In genomic region chr14:58725226-58725625, GRCh38 we compare ENCODE assay signal across 20 cellular contexts.
DNase-seq lines count a peak whose midpoint lies in the region; TF ChIP-seq lines count a peak whose summit lies in the region.
"Had no signal": no experiment of that assay in that cellular context is flagged by ENCODE, and none has a peak within 500 bp of the region (broad histone marks: within the 10 kb centered on the region; RNA-seq: fewer than 3 reads in every experiment).

No MANE protein-coding gene starts in this region.

- no peaks in the 10 kb centered on the region for H3K9me3 Mint-ChIP-seq in nephron
- H3K9me3 Mint-ChIP-seq: CD8-positive, alpha-beta T cell; GM23338; H9; HFFc6 had no signal

- H3K4me3 ChIP-seq in thyroid gland (replicated peaks in 1 of 3), result no peak overlapping the region
- H3K4me3 ChIP-seq: BLaER1, GM23338 had no signal

- peak overlapping the region; percentile 49 to 89 (median 88) for H3K27ac Mint-ChIP-seq in nephron
- H3K27ac Mint-ChIP-seq: B cell; CD4-positive, CD25-positive, alpha-beta regulatory T cell; CD8-positive, alpha-beta T cell; GM23338; H9; HFFc6 had no signal

- no peak overlapping the region for H3K27ac ChIP-seq in thyroid gland
- H3K27ac ChIP-seq: 22Rv1, BLaER1, C4-2B had no signal

- no peaks in the 10 kb centered on the region for H3K36me3 Mint-ChIP-seq in nephron (ENCODE audit: low read depth)
- H3K36me3 Mint-ChIP-seq: CD4-positive, CD25-positive, alpha-beta regulatory T cell; CD8-positive, alpha-beta T cell had no signal

- DNase-seq in COLO829 (ENCODE audit: low spot score) (peak; percentile 66), LoVo (ENCODE audit: low spot score) (peak; percentile 26), foreskin melanocyte (peak; percentile 82), NCI-H2029 treated with DMSO at 0.1 percent for 48 hours (lab: John Stamatoyannopoulos, UW) (no peak), dedifferentiated amniotic fluid mesenchymal stem cell (ENCODE audit: extremely low spot score) (no peak), thyroid gland (no peak), SW 1271 (lab: John Stamatoyannopoulos, UW) (no peak)
- DNase-seq: CD4-positive, CD25-positive, alpha-beta regulatory T cell; CD8-positive, alpha-beta T cell; DMS 273 treated with DMSO at 0.1 percent for 48 hours; DMS79; GF-D8; H9; HFFc6 had no signal

- peaks cover 45% of the 10 kb centered on the region for H3K4me1 Mint-ChIP-seq in nephron
- H3K4me1 Mint-ChIP-seq: B cell; CD4-positive, CD25-positive, alpha-beta regulatory T cell; GM23338; H9 had no signal

- H3K36me3 ChIP-seq in thyroid gland, result no peaks in the 10 kb centered on the region
- H3K36me3 ChIP-seq: BLaER1 had no signal

- no peaks in the 10 kb centered on the region for H3K27me3 Mint-ChIP-seq in nephron (ENCODE audit: low read depth)

- intact Hi-C loops in thyroid gland (cut with DNase I), result no loop called here

- H3K4me3 Mint-ChIP-seq in nephron, result no peak overlapping the region
- H3K4me3 Mint-ChIP-seq: B cell; CD4-positive, CD25-positive, alpha-beta regulatory T cell; CD8-positive, alpha-beta T cell; GM23338; H9; HFFc6 had no signal

- TF ChIP-seq POLR2A in thyroid gland (IDR thresholded peaks at IDR 0.05), result no peak

- no peaks in the 10 kb centered on the region for H3K4me1 ChIP-seq in thyroid gland
- H3K4me1 ChIP-seq: BLaER1 had no signal

- no peaks in the 10 kb centered on the region for H3K9me3 ChIP-seq in thyroid gland
- H3K9me3 ChIP-seq: BLaER1 had no signal

- no peak for TF ChIP-seq CTCF in nephron (IDR thresholded peaks at IDR 0.05; ENCODE audit: unreplicated experiment in 3 of 3)
- no peak for TF ChIP-seq CTCF in thyroid gland (IDR thresholded peaks at IDR 0.05)

- no peaks in the 10 kb centered on the region for H3K27me3 ChIP-seq in thyroid gland
- H3K27me3 ChIP-seq: BLaER1 had no signal

Comparison
In these comparisons a context has a peak if more than half of its experiments do, and no peak if none do; other contexts are left out.
1. DNase-seq: peak in COLO829 (single experiment), LoVo (single experiment) and foreskin melanocyte (single experiment); none in NCI-H2029 treated with DMSO at 0.1 percent for 48 hours (single experiment), dedifferentiated amniotic fluid mesenchymal stem cell (single experiment), thyroid gland (0 of 2) and SW 1271 (0 of 2).